In the genomic region with DNA sequence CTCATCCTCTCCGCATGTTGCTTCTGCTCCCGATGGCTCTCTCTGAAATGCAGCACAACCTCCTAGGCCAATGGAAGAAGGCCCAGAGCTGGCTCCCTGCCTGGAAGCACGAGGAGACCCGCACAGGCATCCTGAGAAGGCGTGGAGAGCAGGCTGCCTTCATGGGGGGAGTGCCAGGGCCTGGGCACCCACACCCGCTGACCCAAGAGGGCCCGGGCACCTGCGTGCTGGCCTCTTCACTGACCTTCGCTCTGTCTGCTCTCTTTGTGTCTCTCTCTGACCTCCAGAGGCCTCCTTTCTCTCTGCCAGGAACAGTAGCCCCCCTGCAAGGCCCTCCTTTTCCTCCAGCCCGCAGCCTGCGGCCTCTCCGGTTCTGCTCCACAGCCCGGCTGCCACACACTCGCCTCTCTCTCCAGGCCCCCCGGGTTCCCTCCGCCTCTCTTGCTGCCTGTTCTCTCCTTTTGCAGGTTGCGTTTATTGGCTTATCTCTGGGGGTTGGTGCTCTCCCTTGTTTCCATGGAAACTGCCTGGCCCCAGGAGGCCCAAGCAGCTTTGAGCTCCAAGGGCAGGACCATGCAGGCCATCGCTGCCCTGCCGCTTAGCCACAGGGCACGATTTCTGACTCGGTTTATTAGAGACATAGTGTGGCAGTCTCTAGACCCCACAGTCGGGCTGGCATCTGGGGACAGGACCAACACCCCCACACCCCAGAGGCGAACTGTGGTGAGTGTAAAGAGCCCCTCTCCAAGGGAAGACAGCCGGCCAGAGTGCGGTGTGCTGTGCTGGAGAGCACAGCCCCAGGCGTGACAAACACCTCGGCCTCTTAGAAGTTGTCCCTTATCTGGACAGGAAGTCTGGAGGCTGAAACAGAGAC, we compare ENCODE assay signal across 8 cellular contexts. TPM values are rescaled to one million over a fixed set of nuclear protein-coding genes. Genes with fewer than 3 reads are reported as not detected.
DNase-seq lines count a peak whose midpoint lies in the region; ATAC-seq and TF ChIP-seq lines count a peak whose summit lies in the region.

No MANE protein-coding gene starts in this region.

- H3K27ac ChIP-seq in HCT116 (ENCODE audit: low read depth, low read length) (peak overlapping the region; percentile 55), WERI-Rb-1 (no peak overlapping the region), prostate gland (no peak overlapping the region)

- H3K4me2 ChIP-seq in HCT116 (ENCODE audit: low read length): peak overlapping the region; percentile 78

- H3K36me3 ChIP-seq in HCT116 (ENCODE audit: control insufficient read depth in 1 of 2, insufficient read depth in 2 of 2, low read length in 2 of 2) (peaks cover 4 to 6% of the 10 kb centered on the region in 2 experiments; a peak in 2 of 4 replicates), WERI-Rb-1 (peaks cover 11% of the 10 kb centered on the region), prostate gland (no peaks in the 10 kb centered on the region)

- no peaks in the 10 kb centered on the region for H4K20me1 ChIP-seq in HCT116 (ENCODE audit: insufficient read depth)

- POLR2A ChIA-PET in HCT116 (lab: Charles Lee): no interaction called here

- H3K4me3 ChIP-seq in HCT116 (replicated peaks in 1 of 2; ENCODE audit: low read depth in 1 of 2, low read length in 2 of 2) (peak overlapping the region; percentile 68 to 97), WERI-Rb-1 (ENCODE audit: low read depth, low read length) (peak overlapping the region; percentile 90; the same call in 1 of the 2 replicates), foreskin fibroblast (ENCODE audit: low read depth in 1 of 2, low read length in 2 of 2) (peak overlapping the region; percentile 66 to 90), skeletal muscle cell (ENCODE audit: low read depth, low read length) (peak overlapping the region; percentile 93), prostate gland (no peak overlapping the region)

- H3K9me3 ChIP-seq in HCT116 (ENCODE audit: control insufficient read depth in 1 of 2, insufficient read depth in 1 of 2, low read depth in 1 of 2, low read length in 2 of 2) (no peaks in the 10 kb centered on the region), WERI-Rb-1 (ENCODE audit: severe bottlenecking) (no peaks in the 10 kb centered on the region), prostate gland (no peaks in the 10 kb centered on the region)

- H3K27me3 ChIP-seq in HCT116 (ENCODE audit: insufficient read depth, low read length): no peaks in the 10 kb centered on the region
- H3K27me3 ChIP-seq in WERI-Rb-1 (ENCODE audit: insufficient read depth, low read depth, severe bottlenecking): no peaks in the 10 kb centered on the region
- H3K27me3 ChIP-seq in prostate gland (replicated peaks; ENCODE audit: insufficient read depth): no peaks in the 10 kb centered on the region

- TF ChIP-seq RAD21 in HCT116 (IDR thresholded peaks at IDR 0.05; ENCODE audit: low read depth): no peak

- DNase-seq in HCT116 (ENCODE audit: low read depth, low spot score): no peak
- DNase-seq in WERI-Rb-1: no peak
- DNase-seq in foreskin fibroblast: peak; percentile 15 to 65
- no peak for DNase-seq in skeletal muscle cell (ENCODE audit: low read depth)
- no peak for DNase-seq in prostate gland (ENCODE audit: low spot score)
- no peak for DNase-seq in stimulated activated CD4-positive, alpha-beta T cell treated with anti-CD3 and anti-CD28 coated beads, Interleukin-4, amount 100 ng/mL, for 24 hours
- DNase-seq in NCI-H2171 (lab: John Stamatoyannopoulos, UW): no peak
- DNase-seq in cortex of kidney (lab: John Stamatoyannopoulos, UW): no peak

- TF ChIP-seq CTCF in HCT116 (IDR thresholded peaks at IDR 0.05 in 2 of 3, conservative IDR thresholded peaks at IDR 0.05 in 1 of 3; ENCODE audit: borderline replicate concordance in 1 of 3, insufficient read depth in 1 of 3, low read depth in 2 of 3, low read length in 2 of 3) (no peak), WERI-Rb-1 (IDR thresholded peaks at IDR 0.05; ENCODE audit: low read depth, low read length) (no peak), foreskin fibroblast (IDR thresholded peaks at IDR 0.05; ENCODE audit: low read depth, low read length) (no peak), prostate gland (IDR thresholded peaks at IDR 0.05) (no peak)

- RAD21 ChIA-PET in HCT116 (lab: Charles Lee; ENCODE audit: low non-redundant PET in 1 of 2, low total read pairs in 2 of 2, uncharacterized antibody in 2 of 2, unreplicated experiment in 2 of 2): no interaction called here

- H3K4me1 ChIP-seq in HCT116 (ENCODE audit: control insufficient read depth in 1 of 2, insufficient read depth in 2 of 2, low read length in 2 of 2) (peaks cover 0 to 15% of the 10 kb centered on the region in 2 experiments; a peak in 1 of 4 replicates), prostate gland (replicated peaks) (peaks cover 5% of the 10 kb centered on the region)

- H3K9me2 ChIP-seq in HCT116 (ENCODE audit: insufficient read depth): no peaks in the 10 kb centered on the region

- peak overlapping the region; percentile 98 for H3K9ac ChIP-seq in HCT116 (ENCODE audit: low read length)

- CTCF ChIA-PET in HCT116 (lab: Charles Lee): no interaction called here

- TSS peak; percentile 50 for BruUV-seq in HCT116 (replicated peaks; lab: Mats Ljungman, UMichigan)

- H2AFZ ChIP-seq in HCT116 (ENCODE audit: low read depth, low read length, poor library complexity, severe bottlenecking): no peak overlapping the region

- intact Hi-C loops in HCT116 (cut with micrococcal nuclease) (loop anchor here (5.0 kb wide), 1 partner anchor 59 kb away; no protein-coding TSS in a partner anchor), prostate gland (cut with DNase I) (loop anchor here (10.0 kb wide), 1 partner anchor 921 kb away; a partner anchor contains a TSS)

- H3K79me2 ChIP-seq in HCT116 (ENCODE audit: insufficient read depth, low read length): peaks cover 48% of the 10 kb centered on the region

- TF ChIP-seq POLR2A in HCT116 (IDR thresholded peaks at IDR 0.05; ENCODE audit: borderline replicate concordance, extremely low read depth, insufficient read depth, insufficient read length): no peak
- no peak for TF ChIP-seq POLR2A in prostate gland (IDR thresholded peaks at IDR 0.05)

- 53% methylated on average over 27 of the region's 27 CpGs for WGBS in prostate gland

- ATAC-seq in HCT116: no peak

TF ChIP-seq in HCT116, 20 proteins besides CTCF, POLR2A, EP300 and RAD21:
- TF ChIP-seq ELF1 (IDR thresholded peaks at IDR 0.05; ENCODE audit: borderline replicate concordance, low read depth): no peak
- no peak for TF ChIP-seq POLR2AphosphoS5 (IDR thresholded peaks at IDR 0.05; ENCODE audit: low read depth, low read length)
- TF ChIP-seq FOSL1 (IDR thresholded peaks at IDR 0.05; ENCODE audit: low read depth): no peak
- no peak for TF ChIP-seq CEBPB (IDR thresholded peaks at IDR 0.05; ENCODE audit: low read depth)

RNA-seq across cellular contexts. Expression of a gene that starts 1.7 kb away (rescaled TPM):
- total RNA-seq in HCT116 (2021; ENCODE audit: unreplicated experiment) (334 TPM), prostate gland (100 to 1,000 TPM; 161 to 195 TPM)
- polyA plus RNA-seq in HCT116 (2012): 396 and 440 TPM in 2 replicates

RNA-seq across cellular contexts. Expression of a gene that starts 2.3 kb away (rescaled TPM):
- 98.9 TPM for total RNA-seq in HCT116 (2021; ENCODE audit: unreplicated experiment)
- 61.1 and 62.5 TPM in 2 replicates for polyA plus RNA-seq in HCT116 (2012)
- 10 to 100 TPM; 38.1 to 74.5 TPM for total RNA-seq in prostate gland

RNA-seq across cellular contexts. Expression of a gene that starts 14.5 kb away (rescaled TPM):
- total RNA-seq in HCT116 (2021; ENCODE audit: unreplicated experiment) (not detected), prostate gland (10 to 100 TPM in 1 of 2 donors, not detected in 1; 32.6 TPM)
- polyA plus RNA-seq in HCT116 (2012): 0.05 TPM in 1 of 2 replicates, not detected in the other

RNA-seq across cellular contexts. Expression of a gene that starts 38.8 kb away (rescaled TPM):
- 3.2 TPM for total RNA-seq in HCT116 (2021; ENCODE audit: unreplicated experiment)
- 2.4 and 3.0 TPM in 2 replicates for polyA plus RNA-seq in HCT116 (2012)
- total RNA-seq in prostate gland: 10 to 100 TPM; 21.7 to 31.2 TPM

RNA-seq across cellular contexts. Expression of a gene that starts 54.7 kb away (rescaled TPM):
- total RNA-seq in HCT116 (2021; ENCODE audit: unreplicated experiment) (3.5 TPM), prostate gland (10 to 100 TPM in 1 of 2 donors, 1 to 10 TPM in 1; 2.5 to 14.5 TPM)
- polyA plus RNA-seq in HCT116 (2012): 0.76 and 1.0 TPM in 2 replicates

Comparison
In these comparisons a context has a peak if more than half of its experiments do, and no peak if none do; other contexts are left out.
1. DNase-seq: peak in foreskin fibroblast (2 of 2); none in HCT116 (single experiment), WERI-Rb-1 (single experiment), skeletal muscle cell (single experiment), prostate gland (single experiment), stimulated activated CD4-positive, alpha-beta T cell treated with anti-CD3 and anti-CD28 coated beads, Interleukin-4, amount 100 ng/mL, for 24 hours (single experiment), NCI-H2171 (single experiment) and cortex of kidney (single experiment).
2. H3K4me3 ChIP-seq: peak in HCT116 (2 of 2), WERI-Rb-1 (single experiment), foreskin fibroblast (2 of 2) and skeletal muscle cell (single experiment); none in prostate gland (0 of 2).